Comparison of ENCODE assay signal across 16 cellular contexts in the genomic region with DNA sequence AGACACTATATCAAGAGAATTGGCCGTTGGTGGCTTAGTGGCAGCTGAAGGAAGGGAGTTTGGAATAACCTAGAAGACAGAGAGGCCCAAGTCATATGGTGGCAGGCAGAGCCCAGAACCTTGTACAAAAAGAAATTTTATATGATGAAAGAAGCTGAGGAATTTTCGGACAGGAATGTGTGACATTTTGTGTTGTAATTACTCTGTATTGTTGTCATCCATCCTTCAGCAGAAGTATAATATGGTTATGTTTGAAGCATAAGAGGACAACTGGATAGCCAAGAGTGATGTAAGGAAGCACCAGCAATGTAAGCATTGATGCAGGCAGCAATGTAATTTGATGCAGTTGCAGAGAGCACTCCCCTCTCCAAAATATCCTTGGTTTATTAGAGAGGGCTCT. TPM values are rescaled to one million over a fixed set of nuclear protein-coding genes. Genes with fewer than 3 reads are reported as not detected.
DNase-seq lines count a peak whose midpoint lies in the region; ATAC-seq and TF ChIP-seq lines count a peak whose summit lies in the region.
"Had no signal": no experiment of that assay in that cellular context is flagged by ENCODE, and none has a peak within 500 bp of the region (broad histone marks: within the 10 kb centered on the region; RNA-seq: fewer than 3 reads in every experiment).

No MANE protein-coding gene starts in this region.

- no peak for ATAC-seq in natural killer cell treated with Interleukin-12 subunit alpha and Interleukin-12 subunit beta and Interleukin-15 and Interleukin-18, amount 100 ng/mL, for 72 hours
- ATAC-seq in natural killer cell (no peak), left lung (no peak), HG03097 (IDR thresholded peaks at IDR 0.05; ENCODE audit: low FRiP score, unreplicated experiment) (no peak), HG03469 (IDR thresholded peaks at IDR 0.05; ENCODE audit: unreplicated experiment) (no peak)
- ATAC-seq in stimulated activated memory B cell treated with anti-CD40 and anti-IgM and Interleukin-4, amounts not matched to agents 10 μg/mL and 1 μg/mL and 100 μg/mL, for 72 hours: no peak

- peaks cover 0 to 13% of the 10 kb centered on the region in 2 donors for H3K4me1 Mint-ChIP-seq in natural killer cell treated with Interleukin-12 subunit alpha and Interleukin-12 subunit beta and Interleukin-15 and Interleukin-18, amount 100 ng/mL, for 72 hours (ENCODE audit: low read depth in 2 of 2)
- H3K4me1 Mint-ChIP-seq in natural killer cell: no peaks in the 10 kb centered on the region
- peaks cover 19% of the 10 kb centered on the region for H3K4me1 Mint-ChIP-seq in activated T-helper 1 cell treated with anti-CD3 and anti-CD28 coated beads, Interleukin-12 subunit alpha, Interleukin-12 subunit beta, Interleukin-2, Interleukin-4 antibody, amounts not matched to agents 30 ng/mL and 10 ng/mL and 1 ng/mL, durations not matched to agents 14 hours and 24 hours and 36 hours (ENCODE audit: low read depth)
- H3K4me1 Mint-ChIP-seq in stimulated activated memory B cell treated with anti-CD40 and anti-IgM and Interleukin-4, amounts not matched to agents 10 μg/mL and 1 μg/mL and 100 μg/mL, for 72 hours: peaks cover 38% of the 10 kb centered on the region
- H3K4me1 Mint-ChIP-seq: central memory CD8-positive, alpha-beta T cell had no signal

- peak overlapping the region; percentile 46 for H3K4me3 Mint-ChIP-seq in natural killer cell treated with Interleukin-12 subunit alpha and Interleukin-12 subunit beta and Interleukin-15 and Interleukin-18, amount 100 ng/mL, for 72 hours
- no peak overlapping the region for H3K4me3 Mint-ChIP-seq in natural killer cell
- H3K4me3 Mint-ChIP-seq in activated T-helper 1 cell treated with anti-CD3 and anti-CD28 coated beads, Interleukin-12 subunit alpha, Interleukin-12 subunit beta, Interleukin-2, Interleukin-4 antibody, amounts not matched to agents 30 ng/mL and 10 ng/mL and 1 ng/mL, durations not matched to agents 14 hours and 24 hours and 36 hours: no peak overlapping the region
- H3K4me3 Mint-ChIP-seq in stimulated activated memory B cell treated with anti-CD40 and anti-IgM and Interleukin-4, amounts not matched to agents 10 μg/mL and 1 μg/mL and 100 μg/mL, for 72 hours: no peak overlapping the region
- H3K4me3 Mint-ChIP-seq: activated CD4-positive, alpha-beta T cell treated with anti-CD3 and anti-CD28 coated beads, Interleukin-2, amount 10 ng/mL, durations not matched to agents 7 days and 5 days; central memory CD8-positive, alpha-beta T cell had no signal

- H2AFZ ChIP-seq in fibroblast of lung (ENCODE audit: low read length): peak overlapping the region; percentile 43

- H3K9me3 Mint-ChIP-seq in natural killer cell treated with Interleukin-12 subunit alpha and Interleukin-12 subunit beta and Interleukin-15 and Interleukin-18, amount 100 ng/mL, for 72 hours: no peaks in the 10 kb centered on the region
- no peaks in the 10 kb centered on the region for H3K9me3 Mint-ChIP-seq in natural killer cell
- no peaks in the 10 kb centered on the region for H3K9me3 Mint-ChIP-seq in activated T-helper 1 cell treated with anti-CD3 and anti-CD28 coated beads, Interleukin-12 subunit alpha, Interleukin-12 subunit beta, Interleukin-2, Interleukin-4 antibody, amounts not matched to agents 30 ng/mL and 10 ng/mL and 1 ng/mL, durations not matched to agents 14 hours and 24 hours and 36 hours
- H3K9me3 Mint-ChIP-seq in stimulated activated memory B cell treated with anti-CD40 and anti-IgM and Interleukin-4, amounts not matched to agents 10 μg/mL and 1 μg/mL and 100 μg/mL, for 72 hours: no peaks in the 10 kb centered on the region
- H3K9me3 Mint-ChIP-seq: activated CD4-positive, alpha-beta T cell treated with anti-CD3 and anti-CD28 coated beads, Interleukin-2, amount 10 ng/mL, durations not matched to agents 7 days and 5 days; central memory CD8-positive, alpha-beta T cell had no signal

- H3K36me3 Mint-ChIP-seq in natural killer cell treated with Interleukin-12 subunit alpha and Interleukin-12 subunit beta and Interleukin-15 and Interleukin-18, amount 100 ng/mL, for 72 hours: no peaks in the 10 kb centered on the region
- no peaks in the 10 kb centered on the region for H3K36me3 Mint-ChIP-seq in natural killer cell
- no peaks in the 10 kb centered on the region for H3K36me3 Mint-ChIP-seq in activated T-helper 1 cell treated with anti-CD3 and anti-CD28 coated beads, Interleukin-12 subunit alpha, Interleukin-12 subunit beta, Interleukin-2, Interleukin-4 antibody, amounts not matched to agents 30 ng/mL and 10 ng/mL and 1 ng/mL, durations not matched to agents 14 hours and 24 hours and 36 hours (ENCODE audit: low read depth)
- H3K36me3 Mint-ChIP-seq in stimulated activated memory B cell treated with anti-CD40 and anti-IgM and Interleukin-4, amounts not matched to agents 10 μg/mL and 1 μg/mL and 100 μg/mL, for 72 hours: no peaks in the 10 kb centered on the region

- H3K9me3 ChIP-seq in fibroblast of lung (ENCODE audit: control insufficient read depth, insufficient read depth, low read depth, low read length) (no peaks in the 10 kb centered on the region), left lung (no peaks in the 10 kb centered on the region)
- H3K9me3 ChIP-seq: thoracic aorta had no signal

- peaks cover 4% of the 10 kb centered on the region for H3K4me1 ChIP-seq in fibroblast of lung (ENCODE audit: control insufficient read depth, extremely low read depth, insufficient read depth, low read length)
- H3K4me1 ChIP-seq in left lung: peaks cover 0 to 13% of the 10 kb centered on the region in 2 donors

- no peak overlapping the region for H3K27ac ChIP-seq in fibroblast of lung (ENCODE audit: insufficient read depth, low read length)
- H3K27ac ChIP-seq in left lung: peak overlapping the region in 1 of 2 donors; percentile 59
- H3K27ac ChIP-seq: SK-N-MC, thoracic aorta had no signal

- TF ChIP-seq CTCF in natural killer cell (IDR thresholded peaks at IDR 0.05): no peak
- no peak for TF ChIP-seq CTCF in fibroblast of lung (conservative IDR thresholded peaks at IDR 0.05 in 1 of 2, IDR thresholded peaks at IDR 0.05 in 1 of 2; ENCODE audit: low read depth in 1 of 2, low read length in 2 of 2)
- no peak for TF ChIP-seq CTCF in left lung (IDR thresholded peaks at IDR 0.05)

- H3K27me3 ChIP-seq in fibroblast of lung (ENCODE audit: control insufficient read depth, insufficient read depth, low read length): no peaks in the 10 kb centered on the region
- H3K27me3 ChIP-seq in left lung: no peaks in the 10 kb centered on the region

- H3K27ac Mint-ChIP-seq in natural killer cell treated with Interleukin-12 subunit alpha and Interleukin-12 subunit beta and Interleukin-15 and Interleukin-18, amount 100 ng/mL, for 72 hours: peak overlapping the region; percentile 12 to 63
- H3K27ac Mint-ChIP-seq in natural killer cell: no peak overlapping the region
- H3K27ac Mint-ChIP-seq in activated T-helper 1 cell treated with anti-CD3 and anti-CD28 coated beads, Interleukin-12 subunit alpha, Interleukin-12 subunit beta, Interleukin-2, Interleukin-4 antibody, amounts not matched to agents 30 ng/mL and 10 ng/mL and 1 ng/mL, durations not matched to agents 14 hours and 24 hours and 36 hours: peak overlapping the region; percentile 50
- peak overlapping the region; percentile 82 for H3K27ac Mint-ChIP-seq in stimulated activated memory B cell treated with anti-CD40 and anti-IgM and Interleukin-4, amounts not matched to agents 10 μg/mL and 1 μg/mL and 100 μg/mL, for 72 hours
- H3K27ac Mint-ChIP-seq: activated CD4-positive, alpha-beta T cell treated with anti-CD3 and anti-CD28 coated beads, Interleukin-2, amount 10 ng/mL, durations not matched to agents 7 days and 5 days had no signal

- no peak for DNase-seq in natural killer cell treated with Interleukin-12 subunit alpha and Interleukin-12 subunit beta and Interleukin-15 and Interleukin-18, amount 100 ng/mL, for 72 hours (ENCODE audit: low spot score)
- DNase-seq in natural killer cell (no peak), fibroblast of lung (ENCODE audit: low read depth in 2 of 2) (peak in 1 of 2 donors; percentile 47), left lung (no peak)
- DNase-seq in activated T-helper 1 cell treated with anti-CD3 and anti-CD28 coated beads, Interleukin-12 subunit alpha, Interleukin-12 subunit beta, Interleukin-2, Interleukin-4 antibody, amounts not matched to agents 30 ng/mL and 10 ng/mL and 1 ng/mL, durations not matched to agents 14 hours and 24 hours and 36 hours (ENCODE audit: low spot score): no peak
- DNase-seq: activated CD4-positive, alpha-beta T cell treated with anti-CD3 and anti-CD28 coated beads, Interleukin-2, amount 10 ng/mL, durations not matched to agents 7 days and 5 days; left ventricle myocardium superior; NCI-H1092; NCI-H526; stimulated activated CD4-positive, alpha-beta T cell treated with anti-CD3 and anti-CD28 coated beads, Interleukin-4, amount 100 ng/mL, for 24 hours had no signal

- H3K27me3 Mint-ChIP-seq in natural killer cell treated with Interleukin-12 subunit alpha and Interleukin-12 subunit beta and Interleukin-15 and Interleukin-18, amount 100 ng/mL, for 72 hours: peaks cover 14 to 27% of the 10 kb centered on the region in 2 donors
- peaks cover 4 to 12% of the 10 kb centered on the region in 2 donors for H3K27me3 Mint-ChIP-seq in natural killer cell (ENCODE audit: low read depth in 2 of 2)
- H3K27me3 Mint-ChIP-seq in activated T-helper 1 cell treated with anti-CD3 and anti-CD28 coated beads, Interleukin-12 subunit alpha, Interleukin-12 subunit beta, Interleukin-2, Interleukin-4 antibody, amounts not matched to agents 30 ng/mL and 10 ng/mL and 1 ng/mL, durations not matched to agents 14 hours and 24 hours and 36 hours (ENCODE audit: insufficient read depth): peaks cover 2% of the 10 kb centered on the region
- H3K27me3 Mint-ChIP-seq in stimulated activated memory B cell treated with anti-CD40 and anti-IgM and Interleukin-4, amounts not matched to agents 10 μg/mL and 1 μg/mL and 100 μg/mL, for 72 hours: no peaks in the 10 kb centered on the region

- no peak overlapping the region for H3K4me2 ChIP-seq in fibroblast of lung (ENCODE audit: extremely low read depth, insufficient read depth, low read length)

- H3K36me3 ChIP-seq in fibroblast of lung (ENCODE audit: control insufficient read depth, insufficient read depth, low read length): no peaks in the 10 kb centered on the region
- H3K36me3 ChIP-seq in left lung: no peaks in the 10 kb centered on the region
- H3K36me3 ChIP-seq: thoracic aorta had no signal

- no peaks in the 10 kb centered on the region for H4K20me1 ChIP-seq in fibroblast of lung (ENCODE audit: control insufficient read depth, extremely low read depth, insufficient read depth, low read length)

- H3K4me3 ChIP-seq in fibroblast of lung (replicated peaks in 1 of 4; ENCODE audit: control extremely low read depth in 1 of 4, insufficient read depth in 1 of 4, low read depth in 3 of 4, low read length in 4 of 4): no peak overlapping the region
- H3K4me3 ChIP-seq in left lung: no peak overlapping the region
- H3K4me3 ChIP-seq: SK-N-MC, thoracic aorta had no signal

- intact Hi-C loops in natural killer cell (cut with micrococcal nuclease): no loop called here
- intact Hi-C loops in activated T-helper 1 cell treated with anti-CD3 and anti-CD28 coated beads, Interleukin-12 subunit alpha, Interleukin-12 subunit beta, Interleukin-2, Interleukin-4 antibody, amounts not matched to agents 30 ng/mL and 10 ng/mL and 1 ng/mL, durations not matched to agents 14 hours and 24 hours and 36 hours (cut with micrococcal nuclease): no loop called here
- intact Hi-C loops in left lung (cut with DNase I): no loop called here

- H3K79me2 ChIP-seq in fibroblast of lung (ENCODE audit: control insufficient read depth, insufficient read depth, low read length): no peaks in the 10 kb centered on the region

- no peak overlapping the region for H3K9ac ChIP-seq in fibroblast of lung (ENCODE audit: insufficient read depth, low read length)

RNA-seq across cellular contexts. Expression of a gene that starts 19.1 kb away (rescaled TPM):
- 10 to 100 TPM; 23.8 to 26.6 TPM for total RNA-seq in natural killer cell treated with Interleukin-12 subunit alpha and Interleukin-12 subunit beta and Interleukin-15 and Interleukin-18, amount 100 ng/mL, for 72 hours
- total RNA-seq in natural killer cell (10 to 100 TPM; 47.9 to 57.4 (median 53.2) TPM), fibroblast of lung (123 and 131 TPM in 2 replicates), left lung (100 to 1,000 TPM in 1 of 2 donors, 10 to 100 TPM in 1; 85.1 to 100 TPM)
- 30.5 and 35.0 TPM in 2 replicates for total RNA-seq in activated T-helper 1 cell treated with anti-CD3 and anti-CD28 coated beads, Interleukin-12 subunit alpha, Interleukin-12 subunit beta, Interleukin-2, Interleukin-4 antibody, amounts not matched to agents 30 ng/mL and 10 ng/mL and 1 ng/mL, durations not matched to agents 14 hours and 24 hours and 36 hours
- polyA plus RNA-seq in fibroblast of lung: 73.5 and 75.1 TPM in 2 replicates
- polyA plus RNA-seq in fibroblast of lung (2012): 71.0 and 79.1 TPM in 2 replicates
- 27.4 and 29.8 TPM in 2 replicates for polyA minus RNA-seq in fibroblast of lung (ENCODE audit: low replicate concordance)

Comparison
In these comparisons a context has a peak if more than half of its experiments do, and no peak if none do; other contexts are left out.
1. H3K27ac Mint-ChIP-seq: peak in natural killer cell treated with Interleukin-12 subunit alpha and Interleukin-12 subunit beta and Interleukin-15 and Interleukin-18, amount 100 ng/mL, for 72 hours (2 of 2), activated T-helper 1 cell treated with anti-CD3 and anti-CD28 coated beads, Interleukin-12 subunit alpha, Interleukin-12 subunit beta, Interleukin-2, Interleukin-4 antibody, amounts not matched to agents 30 ng/mL and 10 ng/mL and 1 ng/mL, durations not matched to agents 14 hours and 24 hours and 36 hours (single experiment) and stimulated activated memory B cell treated with anti-CD40 and anti-IgM and Interleukin-4, amounts not matched to agents 10 μg/mL and 1 μg/mL and 100 μg/mL, for 72 hours (single experiment); none in natural killer cell (0 of 2).